In genomic region chrY:8705636-8706300, GRCh38 we compare ENCODE assay signal across 18 cellular contexts.
"Had no signal": no experiment of that assay in that cellular context is flagged by ENCODE, and none has a peak within 500 bp of the region (broad histone marks: within the 10 kb centered on the region; RNA-seq: fewer than 3 reads in every experiment).

No MANE protein-coding gene starts in this region.

- H3K36me3 Mint-ChIP-seq: naive B cell; stimulated activated memory B cell treated with anti-CD40 and anti-IgM and Interleukin-4, amounts not matched to agents 10 μg/mL and 1 μg/mL and 100 μg/mL, for 72 hours had no signal

- DNase-seq: cortex of kidney; effector memory CD4-positive, alpha-beta T cell; mesendoderm; naive B cell; occipital lobe; pancreas; retina; right lobe of liver; spleen; stimulated activated CD4-positive, alpha-beta T cell treated with anti-CD3 and anti-CD28 coated beads, Interleukin-15, amount 100 ng/mL, for 24 hours; stimulated activated CD4-positive, alpha-beta T cell treated with anti-CD3 and anti-CD28 coated beads, Interleukin-1b, Interleukin-23, amount 100 ng/mL, for 48 hours; stimulated activated CD4-positive, alpha-beta T cell treated with anti-CD3 and anti-CD28 coated beads, Interleukin-4, amount 100 ng/mL, for 24 hours; testis had no signal

- ATAC-seq: gastroesophageal sphincter; pancreas; right lobe of liver; stimulated activated memory B cell treated with anti-CD40 and anti-IgM and Interleukin-4, amounts not matched to agents 10 μg/mL and 1 μg/mL and 100 μg/mL, for 72 hours had no signal

- H3K27ac Mint-ChIP-seq: naive B cell; nephron; stimulated activated memory B cell treated with anti-CD40 and anti-IgM and Interleukin-4, amounts not matched to agents 10 μg/mL and 1 μg/mL and 100 μg/mL, for 72 hours; stimulated activated naive CD8-positive, alpha-beta T cell treated with anti-CD3 and anti-CD28 coated beads, Interleukin-15, Interleukin-2, amounts not matched to agents 100 ng/mL and 50 ng/mL, for 24 hours had no signal

- H3K4me3 Mint-ChIP-seq: naive B cell; nephron; stimulated activated memory B cell treated with anti-CD40 and anti-IgM and Interleukin-4, amounts not matched to agents 10 μg/mL and 1 μg/mL and 100 μg/mL, for 72 hours; stimulated activated naive CD8-positive, alpha-beta T cell treated with anti-CD3 and anti-CD28 coated beads, Interleukin-15, Interleukin-2, amounts not matched to agents 100 ng/mL and 50 ng/mL, for 24 hours had no signal

- FAIRE-seq: endometrium, pancreas had no signal

- H3K4me1 Mint-ChIP-seq: naive B cell; nephron; stimulated activated memory B cell treated with anti-CD40 and anti-IgM and Interleukin-4, amounts not matched to agents 10 μg/mL and 1 μg/mL and 100 μg/mL, for 72 hours had no signal

- H3K9me3 Mint-ChIP-seq: naive B cell; nephron; stimulated activated memory B cell treated with anti-CD40 and anti-IgM and Interleukin-4, amounts not matched to agents 10 μg/mL and 1 μg/mL and 100 μg/mL, for 72 hours; stimulated activated naive CD8-positive, alpha-beta T cell treated with anti-CD3 and anti-CD28 coated beads, Interleukin-15, Interleukin-2, amounts not matched to agents 100 ng/mL and 50 ng/mL, for 24 hours had no signal

- H3K27me3 Mint-ChIP-seq: naive B cell; stimulated activated memory B cell treated with anti-CD40 and anti-IgM and Interleukin-4, amounts not matched to agents 10 μg/mL and 1 μg/mL and 100 μg/mL, for 72 hours; stimulated activated naive CD8-positive, alpha-beta T cell treated with anti-CD3 and anti-CD28 coated beads, Interleukin-15, Interleukin-2, amounts not matched to agents 100 ng/mL and 50 ng/mL, for 24 hours had no signal
